In the genomic region with DNA sequence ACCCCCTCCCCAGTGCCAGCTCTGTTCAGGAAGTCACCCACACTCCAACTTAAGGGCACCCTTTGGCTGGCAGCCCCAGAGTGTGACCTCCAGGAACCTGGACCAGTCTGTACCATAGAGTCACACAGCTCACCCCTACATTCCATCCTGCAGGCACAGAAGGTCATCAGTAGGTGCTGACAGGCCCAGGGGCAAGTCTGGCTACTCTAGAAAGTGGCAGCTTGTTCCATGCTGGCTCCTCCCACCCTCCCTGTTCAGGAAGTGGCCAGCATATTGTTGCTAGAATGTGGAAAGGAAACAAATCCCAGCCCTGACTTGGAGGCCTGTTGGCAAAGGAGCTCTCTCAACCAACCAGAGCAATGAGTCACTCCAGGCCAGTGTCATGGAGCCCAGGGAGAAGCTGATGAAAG, we compare ENCODE assay signal across 1 cellular context.
TF ChIP-seq lines count a peak whose summit lies in the region.

No MANE protein-coding gene starts in this region.

TF ChIP-seq in HepG2, 621 proteins besides CTCF, POLR2A, EP300 and RAD21 (continued from another document and continues in another):
- TF ChIP-seq, protein P1, sequence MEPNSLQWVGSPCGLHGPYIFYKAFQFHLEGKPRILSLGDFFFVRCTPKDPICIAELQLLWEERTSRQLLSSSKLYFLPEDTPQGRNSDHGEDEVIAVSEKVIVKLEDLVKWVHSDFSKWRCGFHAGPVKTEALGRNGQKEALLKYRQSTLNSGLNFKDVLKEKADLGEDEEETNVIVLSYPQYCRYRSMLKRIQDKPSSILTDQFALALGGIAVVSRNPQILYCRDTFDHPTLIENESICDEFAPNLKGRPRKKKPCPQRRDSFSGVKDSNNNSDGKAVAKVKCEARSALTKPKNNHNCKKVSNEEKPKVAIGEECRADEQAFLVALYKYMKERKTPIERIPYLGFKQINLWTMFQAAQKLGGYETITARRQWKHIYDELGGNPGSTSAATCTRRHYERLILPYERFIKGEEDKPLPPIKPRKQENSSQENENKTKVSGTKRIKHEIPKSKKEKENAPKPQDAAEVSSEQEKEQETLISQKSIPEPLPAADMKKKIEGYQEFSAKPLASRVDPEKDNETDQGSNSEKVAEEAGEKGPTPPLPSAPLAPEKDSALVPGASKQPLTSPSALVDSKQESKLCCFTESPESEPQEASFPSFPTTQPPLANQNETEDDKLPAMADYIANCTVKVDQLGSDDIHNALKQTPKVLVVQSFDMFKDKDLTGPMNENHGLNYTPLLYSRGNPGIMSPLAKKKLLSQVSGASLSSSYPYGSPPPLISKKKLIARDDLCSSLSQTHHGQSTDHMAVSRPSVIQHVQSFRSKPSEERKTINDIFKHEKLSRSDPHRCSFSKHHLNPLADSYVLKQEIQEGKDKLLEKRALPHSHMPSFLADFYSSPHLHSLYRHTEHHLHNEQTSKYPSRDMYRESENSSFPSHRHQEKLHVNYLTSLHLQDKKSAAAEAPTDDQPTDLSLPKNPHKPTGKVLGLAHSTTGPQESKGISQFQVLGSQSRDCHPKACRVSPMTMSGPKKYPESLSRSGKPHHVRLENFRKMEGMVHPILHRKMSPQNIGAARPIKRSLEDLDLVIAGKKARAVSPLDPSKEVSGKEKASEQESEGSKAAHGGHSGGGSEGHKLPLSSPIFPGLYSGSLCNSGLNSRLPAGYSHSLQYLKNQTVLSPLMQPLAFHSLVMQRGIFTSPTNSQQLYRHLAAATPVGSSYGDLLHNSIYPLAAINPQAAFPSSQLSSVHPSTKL (CRISPR knock-in tag; IDR thresholded peaks at IDR 0.05), result peak; percentile 62
- 0 out of 2 replicates have a peak, but pooled peaks have one; percentile 49 for TF ChIP-seq GFI1 (CRISPR knock-in tag; IDR thresholded peaks at IDR 0.05; ENCODE audit: borderline replicate concordance)
- TF ChIP-seq SATB2 (CRISPR knock-in tag; IDR thresholded peaks at IDR 0.05), result no peak
- TF ChIP-seq, protein P2, sequence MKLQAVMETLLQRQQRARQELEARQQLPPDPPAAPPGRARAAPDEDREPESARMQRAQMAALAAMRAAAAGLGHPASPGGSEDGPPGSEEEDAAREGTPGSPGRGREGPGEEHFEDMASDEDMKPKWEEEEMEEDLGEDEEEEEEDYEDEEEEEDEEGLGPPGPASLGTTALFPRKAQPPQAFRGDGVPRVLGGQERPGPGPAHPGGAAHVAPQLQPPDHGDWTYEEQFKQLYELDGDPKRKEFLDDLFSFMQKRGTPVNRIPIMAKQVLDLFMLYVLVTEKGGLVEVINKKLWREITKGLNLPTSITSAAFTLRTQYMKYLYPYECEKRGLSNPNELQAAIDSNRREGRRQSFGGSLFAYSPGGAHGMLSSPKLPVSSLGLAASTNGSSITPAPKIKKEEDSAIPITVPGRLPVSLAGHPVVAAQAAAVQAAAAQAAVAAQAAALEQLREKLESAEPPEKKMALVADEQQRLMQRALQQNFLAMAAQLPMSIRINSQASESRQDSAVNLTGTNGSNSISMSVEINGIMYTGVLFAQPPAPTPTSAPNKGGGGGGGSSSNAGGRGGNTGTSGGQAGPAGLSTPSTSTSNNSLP (IDR thresholded peaks at IDR 0.05; ENCODE audit: low read depth, low read length), result no peak
- TF ChIP-seq, protein P3, sequence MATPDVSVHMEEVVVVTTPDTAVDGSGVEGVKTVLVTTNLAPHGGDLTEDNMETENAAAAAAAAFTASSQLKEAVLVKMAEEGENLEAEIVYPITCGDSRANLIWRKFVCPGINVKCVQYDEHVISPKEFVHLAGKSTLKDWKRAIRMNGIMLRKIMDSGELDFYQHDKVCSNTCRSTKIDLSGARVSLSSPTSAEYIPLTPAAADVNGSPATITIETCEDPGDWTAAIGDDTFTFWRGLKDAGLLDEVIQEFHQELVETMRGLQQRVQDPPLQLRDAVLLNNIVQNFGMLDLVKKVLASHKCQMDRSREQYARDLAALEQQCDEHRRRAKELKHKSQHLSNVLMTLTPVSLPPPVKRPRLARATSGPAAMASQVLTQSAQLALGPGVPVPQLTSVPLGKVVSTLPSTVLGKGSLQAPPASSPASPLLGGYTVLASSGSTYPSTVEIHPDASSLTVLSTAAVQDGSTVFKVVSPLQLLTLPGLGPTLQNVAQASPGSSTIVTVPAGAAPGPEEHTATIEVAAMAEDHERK (CRISPR knock-in tag; IDR thresholded peaks at IDR 0.05; ENCODE audit: low read depth), result no peak
- TF ChIP-seq, protein P4, sequence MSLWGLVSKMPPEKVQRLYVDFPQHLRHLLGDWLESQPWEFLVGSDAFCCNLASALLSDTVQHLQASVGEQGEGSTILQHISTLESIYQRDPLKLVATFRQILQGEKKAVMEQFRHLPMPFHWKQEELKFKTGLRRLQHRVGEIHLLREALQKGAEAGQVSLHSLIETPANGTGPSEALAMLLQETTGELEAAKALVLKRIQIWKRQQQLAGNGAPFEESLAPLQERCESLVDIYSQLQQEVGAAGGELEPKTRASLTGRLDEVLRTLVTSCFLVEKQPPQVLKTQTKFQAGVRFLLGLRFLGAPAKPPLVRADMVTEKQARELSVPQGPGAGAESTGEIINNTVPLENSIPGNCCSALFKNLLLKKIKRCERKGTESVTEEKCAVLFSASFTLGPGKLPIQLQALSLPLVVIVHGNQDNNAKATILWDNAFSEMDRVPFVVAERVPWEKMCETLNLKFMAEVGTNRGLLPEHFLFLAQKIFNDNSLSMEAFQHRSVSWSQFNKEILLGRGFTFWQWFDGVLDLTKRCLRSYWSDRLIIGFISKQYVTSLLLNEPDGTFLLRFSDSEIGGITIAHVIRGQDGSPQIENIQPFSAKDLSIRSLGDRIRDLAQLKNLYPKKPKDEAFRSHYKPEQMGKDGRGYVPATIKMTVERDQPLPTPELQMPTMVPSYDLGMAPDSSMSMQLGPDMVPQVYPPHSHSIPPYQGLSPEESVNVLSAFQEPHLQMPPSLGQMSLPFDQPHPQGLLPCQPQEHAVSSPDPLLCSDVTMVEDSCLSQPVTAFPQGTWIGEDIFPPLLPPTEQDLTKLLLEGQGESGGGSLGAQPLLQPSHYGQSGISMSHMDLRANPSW (CRISPR knock-in tag; IDR thresholded peaks at IDR 0.05; ENCODE audit: borderline replicate concordance), result no peak
- peak; percentile 71; the same call in 1 of the 2 replicates for TF ChIP-seq TARDBP (CRISPR knock-in tag; IDR thresholded peaks at IDR 0.05)
- TF ChIP-seq HOXA5 (CRISPR knock-in tag; IDR thresholded peaks at IDR 0.05), result no peak
- no peak for TF ChIP-seq KLF12 (CRISPR knock-in tag; IDR thresholded peaks at IDR 0.05; ENCODE audit: borderline replicate concordance)
- TF ChIP-seq SIX4 (CRISPR knock-in tag; IDR thresholded peaks at IDR 0.05), result no peak
- TF ChIP-seq ZNF296 (CRISPR knock-in tag; conservative IDR thresholded peaks at IDR 0.05), result no peak
- peak; percentile 63; the same call in 1 of the 2 replicates for TF ChIP-seq SOX5 (CRISPR knock-in tag; IDR thresholded peaks at IDR 0.05; ENCODE audit: borderline replicate concordance)
- no peak for TF ChIP-seq RBM39 (IDR thresholded peaks at IDR 0.05; ENCODE audit: low read depth, low read length, poor library complexity, severe bottlenecking)
- TF ChIP-seq, protein P5, sequence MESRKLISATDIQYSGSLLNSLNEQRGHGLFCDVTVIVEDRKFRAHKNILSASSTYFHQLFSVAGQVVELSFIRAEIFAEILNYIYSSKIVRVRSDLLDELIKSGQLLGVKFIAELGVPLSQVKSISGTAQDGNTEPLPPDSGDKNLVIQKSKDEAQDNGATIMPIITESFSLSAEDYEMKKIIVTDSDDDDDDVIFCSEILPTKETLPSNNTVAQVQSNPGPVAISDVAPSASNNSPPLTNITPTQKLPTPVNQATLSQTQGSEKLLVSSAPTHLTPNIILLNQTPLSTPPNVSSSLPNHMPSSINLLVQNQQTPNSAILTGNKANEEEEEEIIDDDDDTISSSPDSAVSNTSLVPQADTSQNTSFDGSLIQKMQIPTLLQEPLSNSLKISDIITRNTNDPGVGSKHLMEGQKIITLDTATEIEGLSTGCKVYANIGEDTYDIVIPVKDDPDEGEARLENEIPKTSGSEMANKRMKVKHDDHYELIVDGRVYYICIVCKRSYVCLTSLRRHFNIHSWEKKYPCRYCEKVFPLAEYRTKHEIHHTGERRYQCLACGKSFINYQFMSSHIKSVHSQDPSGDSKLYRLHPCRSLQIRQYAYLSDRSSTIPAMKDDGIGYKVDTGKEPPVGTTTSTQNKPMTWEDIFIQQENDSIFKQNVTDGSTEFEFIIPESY (CRISPR knock-in tag; IDR thresholded peaks at IDR 0.05), result no peak
- TF ChIP-seq, protein P6, sequence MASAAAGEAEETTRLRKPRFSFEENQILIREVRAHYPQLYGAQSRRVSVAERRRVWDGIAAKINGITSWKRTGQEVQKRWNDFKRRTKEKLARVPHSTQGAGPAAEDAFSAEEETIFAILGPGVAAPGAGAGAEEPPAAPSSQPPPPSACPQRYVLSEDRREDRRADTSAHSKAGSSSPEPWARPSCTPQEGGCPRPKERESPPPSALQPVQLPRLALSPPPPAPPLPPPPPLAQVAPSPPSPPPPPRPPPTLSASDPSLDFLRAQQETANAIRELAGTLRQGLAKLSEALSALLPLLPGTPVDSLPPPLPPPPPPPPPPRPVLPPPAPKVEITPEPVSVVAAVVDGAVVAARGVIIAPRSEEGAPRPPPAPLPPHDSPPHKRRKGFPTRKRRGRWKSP (CRISPR knock-in tag; IDR thresholded peaks at IDR 0.05), result no peak
- no peak for TF ChIP-seq AGO1 (IDR thresholded peaks at IDR 0.05; ENCODE audit: low read depth, low read length, poor library complexity, severe bottlenecking)
- TF ChIP-seq, protein P7, sequence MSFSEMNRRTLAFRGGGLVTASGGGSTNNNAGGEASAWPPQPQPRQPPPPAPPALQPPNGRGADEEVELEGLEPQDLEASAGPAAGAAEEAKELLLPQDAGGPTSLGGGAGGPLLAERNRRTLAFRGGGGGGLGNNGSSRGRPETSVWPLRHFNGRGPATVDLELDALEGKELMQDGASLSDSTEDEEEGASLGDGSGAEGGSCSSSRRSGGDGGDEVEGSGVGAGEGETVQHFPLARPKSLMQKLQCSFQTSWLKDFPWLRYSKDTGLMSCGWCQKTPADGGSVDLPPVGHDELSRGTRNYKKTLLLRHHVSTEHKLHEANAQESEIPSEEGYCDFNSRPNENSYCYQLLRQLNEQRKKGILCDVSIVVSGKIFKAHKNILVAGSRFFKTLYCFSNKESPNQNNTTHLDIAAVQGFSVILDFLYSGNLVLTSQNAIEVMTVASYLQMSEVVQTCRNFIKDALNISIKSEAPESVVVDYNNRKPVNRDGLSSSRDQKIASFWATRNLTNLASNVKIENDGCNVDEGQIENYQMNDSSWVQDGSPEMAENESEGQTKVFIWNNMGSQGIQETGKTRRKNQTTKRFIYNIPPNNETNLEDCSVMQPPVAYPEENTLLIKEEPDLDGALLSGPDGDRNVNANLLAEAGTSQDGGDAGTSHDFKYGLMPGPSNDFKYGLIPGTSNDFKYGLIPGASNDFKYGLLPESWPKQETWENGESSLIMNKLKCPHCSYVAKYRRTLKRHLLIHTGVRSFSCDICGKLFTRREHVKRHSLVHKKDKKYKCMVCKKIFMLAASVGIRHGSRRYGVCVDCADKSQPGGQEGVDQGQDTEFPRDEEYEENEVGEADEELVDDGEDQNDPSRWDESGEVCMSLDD (CRISPR knock-in tag; IDR thresholded peaks at IDR 0.05; ENCODE audit: borderline replicate concordance), result no peak
- TF ChIP-seq MEIS2 (CRISPR knock-in tag; IDR thresholded peaks at IDR 0.05), result no peak; the same call in 1 of the 2 replicates
- no peak for TF ChIP-seq TBX3 (IDR thresholded peaks at IDR 0.05; ENCODE audit: borderline replicate concordance)
- TF ChIP-seq, protein P8, sequence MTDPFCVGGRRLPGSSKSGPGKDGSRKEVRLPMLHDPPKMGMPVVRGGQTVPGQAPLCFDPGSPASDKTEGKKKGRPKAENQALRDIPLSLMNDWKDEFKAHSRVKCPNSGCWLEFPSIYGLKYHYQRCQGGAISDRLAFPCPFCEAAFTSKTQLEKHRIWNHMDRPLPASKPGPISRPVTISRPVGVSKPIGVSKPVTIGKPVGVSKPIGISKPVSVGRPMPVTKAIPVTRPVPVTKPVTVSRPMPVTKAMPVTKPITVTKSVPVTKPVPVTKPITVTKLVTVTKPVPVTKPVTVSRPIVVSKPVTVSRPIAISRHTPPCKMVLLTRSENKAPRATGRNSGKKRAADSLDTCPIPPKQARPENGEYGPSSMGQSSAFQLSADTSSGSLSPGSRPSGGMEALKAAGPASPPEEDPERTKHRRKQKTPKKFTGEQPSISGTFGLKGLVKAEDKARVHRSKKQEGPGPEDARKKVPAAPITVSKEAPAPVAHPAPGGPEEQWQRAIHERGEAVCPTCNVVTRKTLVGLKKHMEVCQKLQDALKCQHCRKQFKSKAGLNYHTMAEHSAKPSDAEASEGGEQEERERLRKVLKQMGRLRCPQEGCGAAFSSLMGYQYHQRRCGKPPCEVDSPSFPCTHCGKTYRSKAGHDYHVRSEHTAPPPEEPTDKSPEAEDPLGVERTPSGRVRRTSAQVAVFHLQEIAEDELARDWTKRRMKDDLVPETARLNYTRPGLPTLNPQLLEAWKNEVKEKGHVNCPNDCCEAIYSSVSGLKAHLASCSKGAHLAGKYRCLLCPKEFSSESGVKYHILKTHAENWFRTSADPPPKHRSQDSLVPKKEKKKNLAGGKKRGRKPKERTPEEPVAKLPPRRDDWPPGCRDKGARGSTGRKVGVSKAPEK (CRISPR knock-in tag; IDR thresholded peaks at IDR 0.05; ENCODE audit: borderline replicate concordance), result no peak; the same call in 1 of the 2 replicates
- TF ChIP-seq, protein P9, sequence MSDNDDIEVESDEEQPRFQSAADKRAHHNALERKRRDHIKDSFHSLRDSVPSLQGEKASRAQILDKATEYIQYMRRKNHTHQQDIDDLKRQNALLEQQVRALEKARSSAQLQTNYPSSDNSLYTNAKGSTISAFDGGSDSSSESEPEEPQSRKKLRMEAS (IDR thresholded peaks at IDR 0.05), result peak; percentile 45; the same call in 1 of the 2 replicates
- TF ChIP-seq CBX5 (CRISPR knock-in tag; IDR thresholded peaks at IDR 0.05; ENCODE audit: borderline replicate concordance), result no peak
- no peak for TF ChIP-seq FOSL1 (CRISPR knock-in tag; IDR thresholded peaks at IDR 0.05; ENCODE audit: borderline replicate concordance)
- TF ChIP-seq, protein P10, sequence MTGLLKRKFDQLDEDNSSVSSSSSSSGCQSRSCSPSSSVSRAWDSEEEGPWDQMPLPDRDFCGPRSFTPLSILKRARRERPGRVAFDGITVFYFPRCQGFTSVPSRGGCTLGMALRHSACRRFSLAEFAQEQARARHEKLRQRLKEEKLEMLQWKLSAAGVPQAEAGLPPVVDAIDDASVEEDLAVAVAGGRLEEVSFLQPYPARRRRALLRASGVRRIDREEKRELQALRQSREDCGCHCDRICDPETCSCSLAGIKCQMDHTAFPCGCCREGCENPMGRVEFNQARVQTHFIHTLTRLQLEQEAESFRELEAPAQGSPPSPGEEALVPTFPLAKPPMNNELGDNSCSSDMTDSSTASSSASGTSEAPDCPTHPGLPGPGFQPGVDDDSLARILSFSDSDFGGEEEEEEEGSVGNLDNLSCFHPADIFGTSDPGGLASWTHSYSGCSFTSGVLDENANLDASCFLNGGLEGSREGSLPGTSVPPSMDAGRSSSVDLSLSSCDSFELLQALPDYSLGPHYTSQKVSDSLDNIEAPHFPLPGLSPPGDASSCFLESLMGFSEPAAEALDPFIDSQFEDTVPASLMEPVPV (CRISPR knock-in tag; IDR thresholded peaks at IDR 0.05), result peak; percentile 62; the same call in 1 of the 2 replicates
- TF ChIP-seq ZKSCAN1 (IDR thresholded peaks at IDR 0.05; ENCODE audit: low read length), result no peak
- TF ChIP-seq, protein P11, sequence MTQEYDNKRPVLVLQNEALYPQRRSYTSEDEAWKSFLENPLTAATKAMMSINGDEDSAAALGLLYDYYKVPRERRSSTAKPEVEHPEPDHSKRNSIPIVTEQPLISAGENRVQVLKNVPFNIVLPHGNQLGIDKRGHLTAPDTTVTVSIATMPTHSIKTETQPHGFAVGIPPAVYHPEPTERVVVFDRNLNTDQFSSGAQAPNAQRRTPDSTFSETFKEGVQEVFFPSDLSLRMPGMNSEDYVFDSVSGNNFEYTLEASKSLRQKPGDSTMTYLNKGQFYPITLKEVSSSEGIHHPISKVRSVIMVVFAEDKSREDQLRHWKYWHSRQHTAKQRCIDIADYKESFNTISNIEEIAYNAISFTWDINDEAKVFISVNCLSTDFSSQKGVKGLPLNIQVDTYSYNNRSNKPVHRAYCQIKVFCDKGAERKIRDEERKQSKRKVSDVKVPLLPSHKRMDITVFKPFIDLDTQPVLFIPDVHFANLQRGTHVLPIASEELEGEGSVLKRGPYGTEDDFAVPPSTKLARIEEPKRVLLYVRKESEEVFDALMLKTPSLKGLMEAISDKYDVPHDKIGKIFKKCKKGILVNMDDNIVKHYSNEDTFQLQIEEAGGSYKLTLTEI (CRISPR knock-in tag; conservative IDR thresholded peaks at IDR 0.05), result no peak
- TF ChIP-seq ZNF256 (CRISPR knock-in tag; conservative IDR thresholded peaks at IDR 0.05), result no peak
